ENCODE assay signal across 1 cellular context in genomic region chr2:27211943-27212625, GRCh38.
A peak's percentile ranks its signal among the peaks of the same experiment; 100 is the strongest.
TF ChIP-seq lines count a peak whose summit lies in the region.

A gene with protein sequence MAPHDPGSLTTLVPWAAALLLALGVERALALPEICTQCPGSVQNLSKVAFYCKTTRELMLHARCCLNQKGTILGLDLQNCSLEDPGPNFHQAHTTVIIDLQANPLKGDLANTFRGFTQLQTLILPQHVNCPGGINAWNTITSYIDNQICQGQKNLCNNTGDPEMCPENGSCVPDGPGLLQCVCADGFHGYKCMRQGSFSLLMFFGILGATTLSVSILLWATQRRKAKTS (plus strand): TSS chr2:27212041. CDS start chr2:27212369, 328 bp downstream.
Gene SLC5A6, minus strand, starts transcription at chr2:27212268. Its CDS starts 4,618 bp downstream, at chr2:27207650.

TF ChIP-seq in HepG2, 621 proteins besides CTCF, POLR2A, EP300 and RAD21 (continued from another document and continues in another):
- TF ChIP-seq BCLAF1 (IDR thresholded peaks at IDR 0.05) = no peak
- TF ChIP-seq ZNF205 (CRISPR knock-in tag; IDR thresholded peaks at IDR 0.05) = peak; percentile 85
- no peak for TF ChIP-seq MTF2 (CRISPR knock-in tag; IDR thresholded peaks at IDR 0.05; ENCODE audit: borderline replicate concordance)
- TF ChIP-seq, protein P1, sequence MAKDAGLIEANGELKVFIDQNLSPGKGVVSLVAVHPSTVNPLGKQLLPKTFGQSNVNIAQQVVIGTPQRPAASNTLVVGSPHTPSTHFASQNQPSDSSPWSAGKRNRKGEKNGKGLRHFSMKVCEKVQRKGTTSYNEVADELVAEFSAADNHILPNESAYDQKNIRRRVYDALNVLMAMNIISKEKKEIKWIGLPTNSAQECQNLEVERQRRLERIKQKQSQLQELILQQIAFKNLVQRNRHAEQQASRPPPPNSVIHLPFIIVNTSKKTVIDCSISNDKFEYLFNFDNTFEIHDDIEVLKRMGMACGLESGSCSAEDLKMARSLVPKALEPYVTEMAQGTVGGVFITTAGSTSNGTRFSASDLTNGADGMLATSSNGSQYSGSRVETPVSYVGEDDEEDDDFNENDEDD (CRISPR knock-in tag; IDR thresholded peaks at IDR 0.05; ENCODE audit: borderline replicate concordance) = peak; percentile 37; the same call in 1 of the 2 replicates
- TF ChIP-seq ZNF263 (CRISPR knock-in tag; IDR thresholded peaks at IDR 0.05) = peak; percentile 71; the same call in 1 of the 2 replicates
- TF ChIP-seq, protein P2, sequence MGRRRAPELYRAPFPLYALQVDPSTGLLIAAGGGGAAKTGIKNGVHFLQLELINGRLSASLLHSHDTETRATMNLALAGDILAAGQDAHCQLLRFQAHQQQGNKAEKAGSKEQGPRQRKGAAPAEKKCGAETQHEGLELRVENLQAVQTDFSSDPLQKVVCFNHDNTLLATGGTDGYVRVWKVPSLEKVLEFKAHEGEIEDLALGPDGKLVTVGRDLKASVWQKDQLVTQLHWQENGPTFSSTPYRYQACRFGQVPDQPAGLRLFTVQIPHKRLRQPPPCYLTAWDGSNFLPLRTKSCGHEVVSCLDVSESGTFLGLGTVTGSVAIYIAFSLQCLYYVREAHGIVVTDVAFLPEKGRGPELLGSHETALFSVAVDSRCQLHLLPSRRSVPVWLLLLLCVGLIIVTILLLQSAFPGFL (CRISPR knock-in tag; IDR thresholded peaks at IDR 0.05) = peak; percentile 70; the same call in 1 of the 2 replicates
- peak; percentile 74 for TF ChIP-seq ZNF589 (CRISPR knock-in tag; conservative IDR thresholded peaks at IDR 0.05)
- TF ChIP-seq ZFP82 (CRISPR knock-in tag; IDR thresholded peaks at IDR 0.05; ENCODE audit: borderline replicate concordance) = peak; percentile 97
- no peak for TF ChIP-seq RFX5 (IDR thresholded peaks at IDR 0.05; ENCODE audit: low read depth, low read length)
- TF ChIP-seq ZNF180 (CRISPR knock-in tag; IDR thresholded peaks at IDR 0.05; ENCODE audit: borderline replicate concordance, low read depth) = 0 out of 2 replicates have a peak, but pooled peaks have one; percentile 49
- TF ChIP-seq, protein P3, sequence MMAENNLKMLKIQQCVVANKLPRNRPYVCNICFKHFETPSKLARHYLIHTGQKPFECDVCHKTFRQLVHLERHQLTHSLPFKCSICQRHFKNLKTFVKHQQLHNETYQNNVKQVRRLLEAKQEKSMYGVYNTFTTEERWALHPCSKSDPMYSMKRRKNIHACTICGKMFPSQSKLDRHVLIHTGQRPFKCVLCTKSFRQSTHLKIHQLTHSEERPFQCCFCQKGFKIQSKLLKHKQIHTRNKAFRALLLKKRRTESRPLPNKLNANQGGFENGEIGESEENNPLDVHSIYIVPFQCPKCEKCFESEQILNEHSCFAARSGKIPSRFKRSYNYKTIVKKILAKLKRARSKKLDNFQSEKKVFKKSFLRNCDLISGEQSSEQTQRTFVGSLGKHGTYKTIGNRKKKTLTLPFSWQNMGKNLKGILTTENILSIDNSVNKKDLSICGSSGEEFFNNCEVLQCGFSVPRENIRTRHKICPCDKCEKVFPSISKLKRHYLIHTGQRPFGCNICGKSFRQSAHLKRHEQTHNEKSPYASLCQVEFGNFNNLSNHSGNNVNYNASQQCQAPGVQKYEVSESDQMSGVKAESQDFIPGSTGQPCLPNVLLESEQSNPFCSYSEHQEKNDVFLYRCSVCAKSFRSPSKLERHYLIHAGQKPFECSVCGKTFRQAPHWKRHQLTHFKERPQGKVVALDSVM (CRISPR knock-in tag; IDR thresholded peaks at IDR 0.05) = peak; percentile 73; the same call in 1 of the 2 replicates
- TF ChIP-seq HDAC6 (IDR thresholded peaks at IDR 0.05; ENCODE audit: low read depth, low read length) = no peak
- TF ChIP-seq TOE1 (CRISPR knock-in tag; IDR thresholded peaks at IDR 0.05) = no peak
- TF ChIP-seq ZNF143 (CRISPR knock-in tag; IDR thresholded peaks at IDR 0.05) = peak; percentile 85
- no peak; the same call in 1 of the 2 replicates for TF ChIP-seq KLF11 (CRISPR knock-in tag; IDR thresholded peaks at IDR 0.05)
- peak; percentile 97 for TF ChIP-seq KLF6 (CRISPR knock-in tag; IDR thresholded peaks at IDR 0.05)
- TF ChIP-seq CBX1 (IDR thresholded peaks at IDR 0.05; ENCODE audit: low read depth) = peak; percentile 86
- TF ChIP-seq ZNF652 (CRISPR knock-in tag; IDR thresholded peaks at IDR 0.05; ENCODE audit: borderline replicate concordance, low read depth) = peak; percentile 21; the same call in 1 of the 2 replicates
- TF ChIP-seq NONO (IDR thresholded peaks at IDR 0.05) = no peak
- TF ChIP-seq NONO (CRISPR knock-in tag; conservative IDR thresholded peaks at IDR 0.05) = peak; percentile 86
- TF ChIP-seq ZNF766 (CRISPR knock-in tag; IDR thresholded peaks at IDR 0.05; ENCODE audit: borderline replicate concordance) = 0 out of 2 replicates have a peak, but pooled peaks have one; percentile 77
- peak; percentile 74 for TF ChIP-seq ZNF331 (CRISPR knock-in tag; IDR thresholded peaks at IDR 0.05)
- no peak for TF ChIP-seq TCF7 (IDR thresholded peaks at IDR 0.05; ENCODE audit: low read depth)
- peak; percentile 14; the same call in 1 of the 2 replicates for TF ChIP-seq NR2F2 (IDR thresholded peaks at IDR 0.05; ENCODE audit: borderline replicate concordance, low read depth)
- no peak for TF ChIP-seq PHB2 (IDR thresholded peaks at IDR 0.05; ENCODE audit: partially characterized antibody)
- TF ChIP-seq SALL2 (CRISPR knock-in tag; IDR thresholded peaks at IDR 0.05) = peak; percentile 97
- TF ChIP-seq, protein P4, sequence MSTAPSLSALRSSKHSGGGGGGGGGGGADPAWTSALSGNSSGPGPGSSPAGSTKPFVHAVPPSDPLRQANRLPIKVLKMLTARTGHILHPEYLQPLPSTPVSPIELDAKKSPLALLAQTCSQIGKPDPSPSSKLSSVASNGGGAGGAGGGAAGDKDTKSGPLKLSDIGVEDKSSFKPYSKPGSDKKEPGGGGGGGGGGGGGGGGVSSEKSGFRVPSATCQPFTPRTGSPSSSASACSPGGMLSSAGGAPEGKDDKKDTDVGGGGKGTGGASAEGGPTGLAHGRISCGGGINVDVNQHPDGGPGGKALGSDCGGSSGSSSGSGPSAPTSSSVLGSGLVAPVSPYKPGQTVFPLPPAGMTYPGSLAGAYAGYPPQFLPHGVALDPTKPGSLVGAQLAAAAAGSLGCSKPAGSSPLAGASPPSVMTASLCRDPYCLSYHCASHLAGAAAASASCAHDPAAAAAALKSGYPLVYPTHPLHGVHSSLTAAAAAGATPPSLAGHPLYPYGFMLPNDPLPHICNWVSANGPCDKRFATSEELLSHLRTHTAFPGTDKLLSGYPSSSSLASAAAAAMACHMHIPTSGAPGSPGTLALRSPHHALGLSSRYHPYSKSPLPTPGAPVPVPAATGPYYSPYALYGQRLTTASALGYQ (CRISPR knock-in tag; IDR thresholded peaks at IDR 0.05) = no peak; the same call in 1 of the 2 replicates
- TF ChIP-seq, protein P5, sequence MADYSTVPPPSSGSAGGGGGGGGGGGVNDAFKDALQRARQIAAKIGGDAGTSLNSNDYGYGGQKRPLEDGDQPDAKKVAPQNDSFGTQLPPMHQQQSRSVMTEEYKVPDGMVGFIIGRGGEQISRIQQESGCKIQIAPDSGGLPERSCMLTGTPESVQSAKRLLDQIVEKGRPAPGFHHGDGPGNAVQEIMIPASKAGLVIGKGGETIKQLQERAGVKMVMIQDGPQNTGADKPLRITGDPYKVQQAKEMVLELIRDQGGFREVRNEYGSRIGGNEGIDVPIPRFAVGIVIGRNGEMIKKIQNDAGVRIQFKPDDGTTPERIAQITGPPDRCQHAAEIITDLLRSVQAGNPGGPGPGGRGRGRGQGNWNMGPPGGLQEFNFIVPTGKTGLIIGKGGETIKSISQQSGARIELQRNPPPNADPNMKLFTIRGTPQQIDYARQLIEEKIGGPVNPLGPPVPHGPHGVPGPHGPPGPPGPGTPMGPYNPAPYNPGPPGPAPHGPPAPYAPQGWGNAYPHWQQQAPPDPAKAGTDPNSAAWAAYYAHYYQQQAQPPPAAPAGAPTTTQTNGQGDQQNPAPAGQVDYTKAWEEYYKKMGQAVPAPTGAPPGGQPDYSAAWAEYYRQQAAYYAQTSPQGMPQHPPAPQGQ (CRISPR knock-in tag; IDR thresholded peaks at IDR 0.05; ENCODE audit: borderline replicate concordance) = no peak
- peak; percentile 91; the same call in 1 of the 2 replicates for TF ChIP-seq TOPORS (CRISPR knock-in tag; IDR thresholded peaks at IDR 0.05)
- TF ChIP-seq MLXIP (CRISPR knock-in tag; IDR thresholded peaks at IDR 0.05; ENCODE audit: borderline replicate concordance) = no peak; the same call in 1 of the 2 replicates
- TF ChIP-seq SATB2 (CRISPR knock-in tag; IDR thresholded peaks at IDR 0.05) = no peak; the same call in 1 of the 2 replicates
- no peak for TF ChIP-seq TIGD3 (CRISPR knock-in tag; IDR thresholded peaks at IDR 0.05; ENCODE audit: borderline replicate concordance)
- TF ChIP-seq, protein P6, sequence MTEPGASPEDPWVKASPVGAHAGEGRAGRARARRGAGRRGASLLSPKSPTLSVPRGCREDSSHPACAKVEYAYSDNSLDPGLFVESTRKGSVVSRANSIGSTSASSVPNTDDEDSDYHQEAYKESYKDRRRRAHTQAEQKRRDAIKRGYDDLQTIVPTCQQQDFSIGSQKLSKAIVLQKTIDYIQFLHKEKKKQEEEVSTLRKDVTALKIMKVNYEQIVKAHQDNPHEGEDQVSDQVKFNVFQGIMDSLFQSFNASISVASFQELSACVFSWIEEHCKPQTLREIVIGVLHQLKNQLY (CRISPR knock-in tag; IDR thresholded peaks at IDR 0.05) = peak; percentile 41; the same call in 1 of the 2 replicates
- TF ChIP-seq ZNF281 (CRISPR knock-in tag; IDR thresholded peaks at IDR 0.05; ENCODE audit: borderline replicate concordance) = peak; percentile 50; the same call in 1 of the 2 replicates
- peak; percentile 26 for TF ChIP-seq SKI (IDR thresholded peaks at IDR 0.05; ENCODE audit: partially characterized antibody)
- TF ChIP-seq KLF16 (CRISPR knock-in tag; IDR thresholded peaks at IDR 0.05) = peak in 1 of 2 experiments; percentile 87; a peak in 2 of 4 replicates
- TF ChIP-seq ZNF484 (CRISPR knock-in tag; IDR thresholded peaks at IDR 0.05; ENCODE audit: borderline replicate concordance, low read depth) = no peak
- peak; percentile 82; the same call in 1 of the 2 replicates for TF ChIP-seq ZNF790 (CRISPR knock-in tag; IDR thresholded peaks at IDR 0.05; ENCODE audit: borderline replicate concordance)
